In the genomic region with DNA sequence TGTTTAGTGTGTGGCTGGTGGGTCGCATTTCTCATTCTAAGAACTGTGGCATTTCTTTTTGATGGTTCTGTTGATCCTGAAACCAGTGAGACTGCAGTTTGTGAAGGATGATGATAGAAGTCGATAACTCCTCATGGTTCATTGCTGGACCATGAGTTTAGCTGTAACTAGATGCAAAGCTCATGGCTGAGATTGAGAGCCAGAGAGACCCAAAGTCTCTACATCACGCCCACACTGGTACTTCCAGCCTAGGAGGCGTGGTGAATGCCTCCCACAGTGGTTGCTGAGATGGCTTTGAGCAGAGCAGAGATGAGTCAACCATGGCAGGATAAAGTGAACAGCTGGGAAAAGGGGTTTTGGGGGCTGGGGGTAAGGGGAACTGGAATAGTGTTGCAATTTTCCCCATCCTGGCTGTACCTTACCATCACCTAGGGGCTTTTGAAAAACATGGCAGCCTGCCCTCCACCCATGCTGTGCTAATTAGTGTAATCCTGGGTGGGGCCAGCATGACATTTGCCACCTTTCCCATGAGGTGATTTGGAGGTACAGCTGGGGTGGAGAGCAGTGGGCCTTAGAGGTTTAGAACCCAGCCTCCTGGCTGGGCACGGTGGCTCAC, we compare ENCODE assay signal across 8 cellular contexts. TPM values are rescaled to one million over a fixed set of nuclear protein-coding genes. Genes with fewer than 3 reads are reported as not detected.
DNase-seq lines count a peak whose midpoint lies in the region; ATAC-seq, FAIRE-seq and TF ChIP-seq lines count a peak whose summit lies in the region.

No MANE protein-coding gene starts in this region.

- intact Hi-C loops in HepG2 (cut with micrococcal nuclease; ENCODE audit: unreplicated experiment), result no loop called here

- WGBS in upper lobe of left lung, 2 donors, result 85 to 96% methylated on average over 5 of the region's 5 CpGs
- 97% methylated on average over 5 of the region's 5 CpGs for WGBS in HepG2 (ENCODE audit: low lambda C conversion rate)
- no CpG with 5 or more reads among the region's 5 CpGs for WGBS in trophoblast cell (ENCODE audit: extremely low coverage, insufficient coverage, insufficient read length)

- H2BK5ac ChIP-seq in trophoblast cell (ENCODE audit: low read depth, low read length, poor library complexity), result no peak overlapping the region

- H3K36me3 ChIP-seq in BLaER1 treated with 17β-estradiol and CSF1 and Interleukin-3, amounts not matched to agents 10 nM and 100 nM, result peaks cover 0 to 13% (median 0%) of the 10 kb centered on the region in 11 experiments; a peak in 4 of 22 replicates
- H3K36me3 ChIP-seq in upper lobe of left lung (no peaks in the 10 kb centered on the region), HepG2 (replicated peaks in 1 of 2; ENCODE audit: control insufficient read depth in 1 of 2, insufficient read depth in 2 of 2, low read length in 2 of 2) (no peaks in the 10 kb centered on the region), trophoblast cell (ENCODE audit: control insufficient read depth in 1 of 2, insufficient read depth in 2 of 2, low read length in 2 of 2) (no peaks in the 10 kb centered on the region)

- H3K18ac ChIP-seq in trophoblast cell (ENCODE audit: low read length), result no peak overlapping the region

- no peak overlapping the region for H3K27ac ChIP-seq in BLaER1 treated with 17β-estradiol and CSF1 and Interleukin-3, amounts not matched to agents 10 nM and 100 nM
- no peak overlapping the region for H3K27ac ChIP-seq in upper lobe of left lung
- H3K27ac ChIP-seq in HepG2 (ENCODE audit: extremely low read length, insufficient read depth, low read length), result no peak overlapping the region
- no peak overlapping the region for H3K27ac ChIP-seq in trophoblast cell (ENCODE audit: low read depth, low read length)

- no peaks in the 10 kb centered on the region for H3K79me1 ChIP-seq in trophoblast cell (ENCODE audit: low read length)

- no peak overlapping the region for H2BK12ac ChIP-seq in trophoblast cell (ENCODE audit: low read length)

- no peaks in the 10 kb centered on the region for H3K27me3 ChIP-seq in BLaER1 treated with 17β-estradiol and CSF1 and Interleukin-3, amounts not matched to agents 10 nM and 100 nM
- no peaks in the 10 kb centered on the region for H3K27me3 ChIP-seq in upper lobe of left lung
- no peaks in the 10 kb centered on the region for H3K27me3 ChIP-seq in HepG2 (ENCODE audit: control insufficient read depth in 1 of 2, insufficient read depth in 2 of 2, low read length in 2 of 2)
- H3K27me3 ChIP-seq in trophoblast cell (ENCODE audit: insufficient read depth, low read length), result no peaks in the 10 kb centered on the region

- TF ChIP-seq POLR2A in upper lobe of left lung (IDR thresholded peaks at IDR 0.05), result no peak
- no peak for TF ChIP-seq POLR2A in HepG2 (IDR thresholded peaks at IDR 0.05; ENCODE audit: insufficient read depth in 1 of 2, low read depth in 2 of 2, low read length in 2 of 2)

- peaks cover 36% of the 10 kb centered on the region for H3K36me3 Mint-ChIP-seq in activated naive CD8-positive, alpha-beta T cell treated with anti-CD3 and anti-CD28 coated beads, Interleukin-2, amount 10 ng/mL, durations not matched to agents 7 days and 5 days

- peak overlapping the region; percentile 78 for H3K27ac Mint-ChIP-seq in activated naive CD8-positive, alpha-beta T cell treated with anti-CD3 and anti-CD28 coated beads, Interleukin-2, amount 10 ng/mL, durations not matched to agents 7 days and 5 days

- in situ Hi-C loops in HepG2 (cut with HindIII; ENCODE audit: extremely low pct_ligation_motif_present, low pct_unique_long_range_greater_than_20kb), result no loop called here

- no peak overlapping the region for H2BK120ac ChIP-seq in trophoblast cell (ENCODE audit: insufficient read depth, low read length, poor library complexity)

- no peak overlapping the region for H4K12ac ChIP-seq in trophoblast cell (ENCODE audit: low read depth, low read length)

- peak overlapping the region in 9 of 11 experiments; percentile 9 to 90 (median 39); a peak in 14 of 22 replicates for H3K4me2 ChIP-seq in BLaER1 treated with 17β-estradiol and CSF1 and Interleukin-3, amounts not matched to agents 10 nM and 100 nM
- no peak overlapping the region for H3K4me2 ChIP-seq in HepG2 (ENCODE audit: low read depth, low read length)
- no peak overlapping the region for H3K4me2 ChIP-seq in trophoblast cell (ENCODE audit: low read length)

- TF ChIP-seq CTCF in upper lobe of left lung (IDR thresholded peaks at IDR 0.05) (no peak), HepG2 (CRISPR knock-in tag; IDR thresholded peaks at IDR 0.05) (no peak)

- no peak overlapping the region for H3K4me3 ChIP-seq in BLaER1 treated with 17β-estradiol and CSF1 and Interleukin-3, amounts not matched to agents 10 nM and 100 nM
- H3K4me3 ChIP-seq in upper lobe of left lung, result no peak overlapping the region
- H3K4me3 ChIP-seq in HepG2 (replicated peaks in 1 of 3; ENCODE audit: insufficient read depth in 1 of 3, low read depth in 2 of 3, low read length in 3 of 3), result no peak overlapping the region
- H3K4me3 ChIP-seq in trophoblast cell (ENCODE audit: low read depth, low read length), result no peak overlapping the region

- H4K91ac ChIP-seq in trophoblast cell (ENCODE audit: low read depth, low read length), result no peak overlapping the region

- no peak overlapping the region for H3K4ac ChIP-seq in trophoblast cell (ENCODE audit: low read depth, low read length)

- H3K27me3 Mint-ChIP-seq in activated naive CD8-positive, alpha-beta T cell treated with anti-CD3 and anti-CD28 coated beads, Interleukin-2, amount 10 ng/mL, durations not matched to agents 7 days and 5 days, result no peaks in the 10 kb centered on the region

- no TSS peak for BruUV-seq in HepG2 (replicated peaks; lab: Mats Ljungman, UMichigan)

- H3K4me1 ChIP-seq in BLaER1 treated with 17β-estradiol and CSF1 and Interleukin-3, amounts not matched to agents 10 nM and 100 nM, result peaks cover 68 to 99% (median 82%) of the 10 kb centered on the region in 10 experiments
- peaks cover 43 to 56% (median 50%) of the 10 kb centered on the region in 4 donors for H3K4me1 ChIP-seq in upper lobe of left lung
- peaks cover 38% of the 10 kb centered on the region for H3K4me1 ChIP-seq in HepG2 (ENCODE audit: insufficient read depth, low read length)
- H3K4me1 ChIP-seq in trophoblast cell (ENCODE audit: control insufficient read depth in 1 of 2, insufficient read depth in 2 of 2, low read length in 2 of 2), result peaks cover 0 to 6% of the 10 kb centered on the region in 2 experiments

- DNase-seq in activated naive CD8-positive, alpha-beta T cell treated with anti-CD3 and anti-CD28 coated beads, Interleukin-2, amount 10 ng/mL, durations not matched to agents 7 days and 5 days, result peak; percentile 40
- no peak for DNase-seq in upper lobe of left lung
- DNase-seq in HepG2 (ENCODE audit: low spot score), result no peak
- no peak for DNase-seq in trophoblast cell

- H3K79me2 ChIP-seq in HepG2 (ENCODE audit: insufficient read depth, low read length) (peaks cover 4% of the 10 kb centered on the region), trophoblast cell (ENCODE audit: control insufficient read depth, insufficient read depth, low read length, poor library complexity) (no peaks in the 10 kb centered on the region)

- H3K9me3 Mint-ChIP-seq in activated naive CD8-positive, alpha-beta T cell treated with anti-CD3 and anti-CD28 coated beads, Interleukin-2, amount 10 ng/mL, durations not matched to agents 7 days and 5 days, result no peaks in the 10 kb centered on the region

- H4K8ac ChIP-seq in trophoblast cell (ENCODE audit: low read depth, low read length), result no peak overlapping the region

- H3K23ac ChIP-seq in trophoblast cell (ENCODE audit: low read length), result no peak overlapping the region

- H4K20me1 ChIP-seq in BLaER1 treated with 17β-estradiol and CSF1 and Interleukin-3, amounts not matched to agents 10 nM and 100 nM, result peaks cover 12 to 57% (median 32%) of the 10 kb centered on the region in 11 experiments; a peak in 19 of 22 replicates
- H4K20me1 ChIP-seq in HepG2 (ENCODE audit: insufficient read depth, low read length), result peaks cover 9% of the 10 kb centered on the region; the same call in 1 of the 2 replicates

- no peak for TF ChIP-seq EP300 in upper lobe of left lung (IDR thresholded peaks at IDR 0.05)
- no peak for TF ChIP-seq EP300 in HepG2 (IDR thresholded peaks at IDR 0.05; ENCODE audit: low read depth in 2 of 2, low read length in 2 of 2)
- no peak for TF ChIP-seq EP300 in HepG2 (CRISPR knock-in tag; IDR thresholded peaks at IDR 0.05; ENCODE audit: borderline replicate concordance)

- H3K14ac ChIP-seq in trophoblast cell (ENCODE audit: low read length), result no peak overlapping the region

- H3K4me3 Mint-ChIP-seq in activated naive CD8-positive, alpha-beta T cell treated with anti-CD3 and anti-CD28 coated beads, Interleukin-2, amount 10 ng/mL, durations not matched to agents 7 days and 5 days, result peak overlapping the region; percentile 65

- TF ChIP-seq RAD21 in HepG2 (CRISPR knock-in tag; IDR thresholded peaks at IDR 0.05), result no peak

- H3K9ac ChIP-seq in BLaER1 treated with 17β-estradiol and CSF1 and Interleukin-3, amounts not matched to agents 10 nM and 100 nM, result no peak overlapping the region
- H3K9ac ChIP-seq in HepG2 (ENCODE audit: insufficient read depth, low read depth, low read length), result no peak overlapping the region
- no peak overlapping the region for H3K9ac ChIP-seq in trophoblast cell (ENCODE audit: low read length)

- peak; percentile 34 for ATAC-seq in GM19467 (IDR thresholded peaks at IDR 0.05; ENCODE audit: unreplicated experiment)
- ATAC-seq in HG03571 (IDR thresholded peaks at IDR 0.05; ENCODE audit: unreplicated experiment), result peak; percentile 22
- ATAC-seq in activated naive CD8-positive, alpha-beta T cell treated with anti-CD3 and anti-CD28 coated beads, Interleukin-2, amount 10 ng/mL, durations not matched to agents 7 days and 5 days (ENCODE audit: low read depth), result no peak
- no peak for ATAC-seq in upper lobe of left lung (ENCODE audit: low FRiP score in 2 of 2)
- no peak for ATAC-seq in HepG2
- ATAC-seq in GM21576 (IDR thresholded peaks at IDR 0.05; ENCODE audit: unreplicated experiment), result no peak

- H2AFZ ChIP-seq in HepG2 (ENCODE audit: low read length), result no peak overlapping the region
- no peak overlapping the region for H2AFZ ChIP-seq in trophoblast cell (ENCODE audit: insufficient read depth, low read length, poor library complexity)

- peaks cover 0 to 11% (median 0%) of the 10 kb centered on the region in 11 experiments; a peak in 6 of 22 replicates for H3K9me3 ChIP-seq in BLaER1 treated with 17β-estradiol and CSF1 and Interleukin-3, amounts not matched to agents 10 nM and 100 nM (replicated peaks in 1 of 11)
- no peaks in the 10 kb centered on the region for H3K9me3 ChIP-seq in upper lobe of left lung
- no peaks in the 10 kb centered on the region for H3K9me3 ChIP-seq in HepG2 (ENCODE audit: low read length)
- H3K9me3 ChIP-seq in trophoblast cell (ENCODE audit: insufficient read depth, low read depth, low read length), result peaks cover 4% of the 10 kb centered on the region

- POLR2A ChIA-PET in activated naive CD8-positive, alpha-beta T cell treated with anti-CD3 and anti-CD28 coated beads, Interleukin-2, amount 10 ng/mL, durations not matched to agents 7 days and 5 days (lab: Charles Lee), result interaction anchor here (1.7 to 5.0 kb wide), 3 partner anchors 11 to 21 kb away, joined by 6 to 28 read pairs (median 26); no protein-coding TSS in a partner anchor
- POLR2A ChIA-PET in HepG2 (lab: Yijun Ruan, JAX), result no interaction called here

- peaks cover 84% of the 10 kb centered on the region for H3K4me1 Mint-ChIP-seq in activated naive CD8-positive, alpha-beta T cell treated with anti-CD3 and anti-CD28 coated beads, Interleukin-2, amount 10 ng/mL, durations not matched to agents 7 days and 5 days

- no peak overlapping the region for H2AK5ac ChIP-seq in trophoblast cell (ENCODE audit: low read length)

- FAIRE-seq in HepG2 (lab: Jason Lieb, UNC), result no peak

- CTCF ChIA-PET in HepG2 (lab: Yijun Ruan, JAX; ENCODE audit: low intra/inter-chr PET ratio, low total read pairs), result no interaction called here

RNA-seq across cellular contexts. Expression of a gene that starts 24.1 kb away (rescaled TPM):
- 100 to 1,000 TPM; 147 to 159 TPM for total RNA-seq in activated naive CD8-positive, alpha-beta T cell treated with anti-CD3 and anti-CD28 coated beads, Interleukin-2, amount 10 ng/mL, durations not matched to agents 7 days and 5 days
- total RNA-seq in upper lobe of left lung (10 to 100 TPM; 23.3 to 93.2 (median 36.5) TPM), HepG2 (2016; rRNA removed; fragmentation: Illumina TruSeq; extraction: Trizol) (7.9 and 10.9 TPM in 2 replicates)
- total RNA-seq in HepG2 (2016; cell fraction: cytosol; rRNA removed; fragmentation: Illumina TruSeq; extraction: Trizol; ENCODE audit: low read depth), result 1.4 and 2.1 TPM in 2 replicates
- 7.9 and 10.3 TPM in 2 replicates for total RNA-seq in HepG2 (2016; cell fraction: insoluble cytoplasmic fraction; rRNA removed; fragmentation: Illumina TruSeq; extraction: Trizol)
- 5.0 and 5.2 TPM in 2 replicates for total RNA-seq in HepG2 (2016; cell fraction: membrane; rRNA removed; fragmentation: Illumina TruSeq; extraction: Trizol)
- 15.4 and 17.5 TPM in 2 replicates for total RNA-seq in HepG2 (2016; cell fraction: nucleus; rRNA removed; fragmentation: Illumina TruSeq; extraction: Trizol)
- 10.1 and 14.2 TPM in 2 replicates for polyA plus RNA-seq in HepG2 (2011; rRNA removed)
- polyA plus RNA-seq in HepG2 (2011; cell fraction: cytosol; rRNA removed), result 6.9 and 8.5 TPM in 2 replicates
- 48.2 and 51.5 TPM in 2 replicates for polyA plus RNA-seq in HepG2 (2011; cell fraction: nucleus; rRNA removed)
- 7.2 and 8.8 TPM in 2 replicates for polyA plus RNA-seq in HepG2 (2012)
- polyA plus RNA-seq in HepG2 (2016; cell fraction: cytosol; fragmentation: Illumina TruSeq; extraction: Trizol; ENCODE audit: low read depth), result 0.58 and 0.63 TPM in 2 replicates
- polyA plus RNA-seq in HepG2 (2016; cell fraction: insoluble cytoplasmic fraction; fragmentation: Illumina TruSeq; extraction: Trizol; ENCODE audit: low read depth), result 4.8 and 5.7 TPM in 2 replicates
- polyA plus RNA-seq in HepG2 (2016; cell fraction: membrane; fragmentation: Illumina TruSeq; extraction: Trizol; ENCODE audit: low read depth), result 1.7 and 1.9 TPM in 2 replicates
- 13.1 and 16.7 TPM in 2 replicates for polyA plus RNA-seq in HepG2 (2016; cell fraction: nucleus; fragmentation: Illumina TruSeq; extraction: Trizol; ENCODE audit: insufficient read depth, low read depth)
- 53.3 and 60.1 TPM in 2 replicates for polyA minus RNA-seq in HepG2 (2011; rRNA and poly(A)+ RNA removed; ENCODE audit: low replicate concordance)
- 8.1 and 11.8 TPM in 2 replicates for polyA minus RNA-seq in HepG2 (2011; cell fraction: cytosol; rRNA and poly(A)+ RNA removed)
- polyA minus RNA-seq in HepG2 (2011; cell fraction: nucleus; rRNA and poly(A)+ RNA removed), result 56.7 and 68.1 TPM in 2 replicates
- polyA plus RNA-seq in trophoblast cell (2013), result 16.3 TPM in 2 replicates

Comparison
In these comparisons a context has a peak if more than half of its experiments do, and no peak if none do; other contexts are left out.
1. H3K4me2 ChIP-seq: peak in BLaER1 treated with 17β-estradiol and CSF1 and Interleukin-3, amounts not matched to agents 10 nM and 100 nM (9 of 11); none in HepG2 (single experiment) and trophoblast cell (single experiment).
2. ATAC-seq: peak in GM19467 (single experiment) and HG03571 (single experiment); none in activated naive CD8-positive, alpha-beta T cell treated with anti-CD3 and anti-CD28 coated beads, Interleukin-2, amount 10 ng/mL, durations not matched to agents 7 days and 5 days (single experiment), upper lobe of left lung (0 of 2), HepG2 (single experiment) and GM21576 (single experiment).